In genomic region chr2:159094173-159094737, GRCh38 we compare ENCODE assay signal across 8 cellular contexts.
DNase-seq lines count a peak whose midpoint lies in the region; ATAC-seq and TF ChIP-seq lines count a peak whose summit lies in the region.

No MANE protein-coding gene starts in this region.

- no peak overlapping the region for H3K4me2 ChIP-seq in parathyroid adenoma (ENCODE audit: low read length)

- no peaks in the 10 kb centered on the region for H3K9me3 ChIP-seq in parathyroid adenoma (ENCODE audit: control insufficient read depth, low read length)

- peak; percentile 59 for DNase-seq in AG09319 (ENCODE audit: extremely low read depth, low read depth)
- no peak for DNase-seq in RWPE1 (ENCODE audit: low spot score)
- DNase-seq in fibroblast of the aortic adventitia (ENCODE audit: low read depth) = peak; percentile 72
- no peak for DNase-seq in GDM1 (lab: John Stamatoyannopoulos, UW)

- H3K27ac ChIP-seq in RWPE1 = peak overlapping the region; percentile 5; the same call in 1 of the 2 replicates
- H3K27ac ChIP-seq in parathyroid adenoma = peak overlapping the region; percentile 25

- no peak for ATAC-seq in GM18511 (IDR thresholded peaks at IDR 0.05; ENCODE audit: unreplicated experiment)
- ATAC-seq in HG03432 (IDR thresholded peaks at IDR 0.05; ENCODE audit: unreplicated experiment) = no peak
- no peak for ATAC-seq in esophagus mucosa

- no peak overlapping the region for H2AFZ ChIP-seq in parathyroid adenoma

- POLR2A ChIA-PET in RWPE1 (lab: Yijun Ruan, JAX; ENCODE audit: low non-redundant PET) = no interaction called here

- H3K4me1 ChIP-seq in parathyroid adenoma = no peaks in the 10 kb centered on the region

- H3K4me3 ChIP-seq in fibroblast of the aortic adventitia (ENCODE audit: low read depth, low read length) (no peak overlapping the region), parathyroid adenoma (ENCODE audit: low read depth, low read length) (no peak overlapping the region)

- H3K9ac ChIP-seq in parathyroid adenoma = no peak overlapping the region

- TF ChIP-seq CTCF in AG09319 (IDR thresholded peaks at IDR 0.05; ENCODE audit: low read depth, low read length) = no peak
- no peak for TF ChIP-seq CTCF in RWPE1 (conservative IDR thresholded peaks at IDR 0.05; ENCODE audit: low read depth)
- no peak for TF ChIP-seq CTCF in fibroblast of the aortic adventitia (IDR thresholded peaks at IDR 0.05; ENCODE audit: insufficient read depth, low read length)
- no peak for TF ChIP-seq CTCF in parathyroid adenoma (IDR thresholded peaks at IDR 0.05)

- no peaks in the 10 kb centered on the region for H3K36me3 ChIP-seq in parathyroid adenoma (ENCODE audit: control insufficient read depth, insufficient read depth, low read length)

- peaks cover 2% of the 10 kb centered on the region for H3K79me2 ChIP-seq in parathyroid adenoma

- CTCF ChIA-PET in RWPE1 (lab: Yijun Ruan, JAX) = interaction anchor here (0.6 kb wide), 2 partner anchors 61 to 196 kb away, joined by 4 read pairs; no protein-coding TSS in a partner anchor

- no peaks in the 10 kb centered on the region for H3K27me3 ChIP-seq in parathyroid adenoma (ENCODE audit: control insufficient read depth, insufficient read depth, low read length)

Comparison
In these comparisons a context has a peak if more than half of its experiments do, and no peak if none do; other contexts are left out.
1. DNase-seq: peak in AG09319 (single experiment) and fibroblast of the aortic adventitia (single experiment); none in RWPE1 (single experiment) and GDM1 (single experiment).